Comparison of ENCODE assay signal across 1 cellular context in genomic region chr12:45260854-45261253, GRCh38.
TF ChIP-seq lines count a peak whose summit lies in the region.

No MANE protein-coding gene starts in this region.

TF ChIP-seq in IMR-90, 13 proteins besides CTCF, POLR2A, EP300 and RAD21:
- TF ChIP-seq MAZ (IDR thresholded peaks at IDR 0.05; ENCODE audit: borderline replicate concordance, low read depth, low read length) (no peak), USF2 (IDR thresholded peaks at IDR 0.05; ENCODE audit: low read depth, low read length) (no peak), MXI1 (IDR thresholded peaks at IDR 0.05; ENCODE audit: borderline replicate concordance, low read depth, low read length) (no peak), CHD1 (IDR thresholded peaks at IDR 0.05; ENCODE audit: low read depth, low read length) (no peak), RFX5 (IDR thresholded peaks at IDR 0.05; ENCODE audit: low read depth, low read length) (no peak), CEBPB (IDR thresholded peaks at IDR 0.05; ENCODE audit: low read depth, low read length) (no peak), ELK1 (IDR thresholded peaks at IDR 0.05; ENCODE audit: borderline replicate concordance, low read depth, low read length) (no peak), SMC3 (IDR thresholded peaks at IDR 0.05; ENCODE audit: low read depth, low read length) (no peak), NFE2L2 (IDR thresholded peaks at IDR 0.05; ENCODE audit: low read depth, low read length) (no peak), RCOR1 (IDR thresholded peaks at IDR 0.05; ENCODE audit: insufficient replicate concordance, low read length) (no peak)
TF ChIP-seq in IMR-90: peak in this region for 0.
